ENCODE assay signal across 11 cellular contexts in genomic region chr12:125079943-125080645, GRCh38. TPM values are rescaled to one million over a fixed set of nuclear protein-coding genes. Genes with fewer than 3 reads are reported as not detected.
DNase-seq lines count a peak whose midpoint lies in the region; ATAC-seq and TF ChIP-seq lines count a peak whose summit lies in the region.
"Had no signal": no experiment of that assay in that cellular context is flagged by ENCODE, and none has a peak within 500 bp of the region (broad histone marks: within the 10 kb centered on the region; RNA-seq: fewer than 3 reads in every experiment).

No MANE protein-coding gene starts in this region.

- DNase-seq in DMS153 (lab: John Stamatoyannopoulos, UW) (peak; percentile 8), DMS153 treated with DMSO at 0.1 percent for 48 hours (lab: John Stamatoyannopoulos, UW; ENCODE audit: unreplicated experiment) (no peak), left ventricle myocardium superior (peak; percentile 55), tibial artery (peak; percentile 77)
- DNase-seq in effector CD4-positive, alpha-beta T cell, result no peak
- DNase-seq in activated CD4-positive, alpha-beta T cell treated with anti-CD3 and anti-CD28 coated beads for 48 hours, result no peak
- DNase-seq: activated CD4-positive, alpha-beta T cell treated with anti-CD3 and anti-CD28 coated beads, Interleukin-2, amount 50 U/mL, for 4 hours; NCI-H524 had no signal

- H3K27me3 ChIP-seq in tibial artery, result no peaks in the 10 kb centered on the region

- H3K4me1 ChIP-seq in tibial artery, result no peaks in the 10 kb centered on the region

- H3K4me3 ChIP-seq in tibial artery, result no peak overlapping the region

- peaks cover 10 to 82% (median 28%) of the 10 kb centered on the region in 3 donors for H3K36me3 ChIP-seq in tibial artery

- no peak for TF ChIP-seq CTCF in tibial artery (IDR thresholded peaks at IDR 0.05)

- peak; percentile 96 for ATAC-seq in left ventricle myocardium superior
- ATAC-seq in HG02571 (IDR thresholded peaks at IDR 0.05; ENCODE audit: unreplicated experiment), result no peak

- H3K9me3 ChIP-seq in tibial artery, result no peaks in the 10 kb centered on the region

- H3K27ac ChIP-seq in angular gyrus (ENCODE audit: low read depth, low read length) (peak overlapping the region; percentile 11), tibial artery (no peak overlapping the region)
- H3K27ac ChIP-seq: 22Rv1 had no signal

- intact Hi-C loops in left ventricle myocardium superior (cut with micrococcal nuclease), result no loop called here
- intact Hi-C loops in tibial artery (cut with DNase I; ENCODE audit: low total_unique reads), result no loop called here

RNA-seq across cellular contexts. Expression of gene AACS, which starts 14.9 kb away (rescaled TPM):
- total RNA-seq in left ventricle myocardium superior, result 12.9 TPM

Comparison
In these comparisons a context has a peak if more than half of its experiments do, and no peak if none do; other contexts are left out.
1. DNase-seq: peak in DMS153 (single experiment), left ventricle myocardium superior (single experiment) and tibial artery (2 of 2); none in DMS153 treated with DMSO at 0.1 percent for 48 hours (single experiment), effector CD4-positive, alpha-beta T cell (single experiment) and activated CD4-positive, alpha-beta T cell treated with anti-CD3 and anti-CD28 coated beads for 48 hours (single experiment).